In the genomic region with DNA sequence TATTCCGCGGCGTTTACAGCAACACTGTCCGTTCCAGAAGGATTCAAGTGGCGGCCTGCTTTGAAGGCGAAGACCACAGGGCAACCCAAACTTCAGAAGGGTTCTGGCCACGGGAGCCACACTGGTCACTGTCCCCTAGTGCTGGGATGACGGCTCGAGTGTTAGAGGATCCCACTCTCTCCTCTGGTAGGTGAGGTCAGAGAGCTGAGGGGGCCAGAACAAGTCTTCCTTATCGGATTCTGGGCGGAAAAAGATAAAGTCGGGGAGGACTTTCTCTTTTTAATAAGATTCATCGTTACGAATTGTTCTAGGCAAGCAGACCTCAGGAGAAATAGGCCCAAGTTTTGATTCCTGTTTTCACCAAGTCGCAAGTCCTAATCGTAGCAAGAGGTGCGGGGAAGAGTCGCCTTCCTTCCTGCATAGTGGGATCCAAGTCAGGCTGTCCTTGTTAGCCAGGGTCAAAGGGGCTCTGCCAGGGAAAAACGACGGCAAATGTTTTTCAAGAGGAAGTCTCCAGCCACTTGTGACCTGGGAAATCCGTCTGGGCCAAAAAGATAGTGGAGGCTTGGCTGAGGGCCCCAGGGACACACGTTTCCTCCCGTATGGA, we compare ENCODE assay signal across 1 cellular context.
TF ChIP-seq lines count a peak whose summit lies in the region.

No MANE protein-coding gene starts in this region.

TF ChIP-seq in K562, 482 proteins besides CTCF, POLR2A, EP300 and RAD21 (continued from another document):
- TF ChIP-seq, protein P1, sequence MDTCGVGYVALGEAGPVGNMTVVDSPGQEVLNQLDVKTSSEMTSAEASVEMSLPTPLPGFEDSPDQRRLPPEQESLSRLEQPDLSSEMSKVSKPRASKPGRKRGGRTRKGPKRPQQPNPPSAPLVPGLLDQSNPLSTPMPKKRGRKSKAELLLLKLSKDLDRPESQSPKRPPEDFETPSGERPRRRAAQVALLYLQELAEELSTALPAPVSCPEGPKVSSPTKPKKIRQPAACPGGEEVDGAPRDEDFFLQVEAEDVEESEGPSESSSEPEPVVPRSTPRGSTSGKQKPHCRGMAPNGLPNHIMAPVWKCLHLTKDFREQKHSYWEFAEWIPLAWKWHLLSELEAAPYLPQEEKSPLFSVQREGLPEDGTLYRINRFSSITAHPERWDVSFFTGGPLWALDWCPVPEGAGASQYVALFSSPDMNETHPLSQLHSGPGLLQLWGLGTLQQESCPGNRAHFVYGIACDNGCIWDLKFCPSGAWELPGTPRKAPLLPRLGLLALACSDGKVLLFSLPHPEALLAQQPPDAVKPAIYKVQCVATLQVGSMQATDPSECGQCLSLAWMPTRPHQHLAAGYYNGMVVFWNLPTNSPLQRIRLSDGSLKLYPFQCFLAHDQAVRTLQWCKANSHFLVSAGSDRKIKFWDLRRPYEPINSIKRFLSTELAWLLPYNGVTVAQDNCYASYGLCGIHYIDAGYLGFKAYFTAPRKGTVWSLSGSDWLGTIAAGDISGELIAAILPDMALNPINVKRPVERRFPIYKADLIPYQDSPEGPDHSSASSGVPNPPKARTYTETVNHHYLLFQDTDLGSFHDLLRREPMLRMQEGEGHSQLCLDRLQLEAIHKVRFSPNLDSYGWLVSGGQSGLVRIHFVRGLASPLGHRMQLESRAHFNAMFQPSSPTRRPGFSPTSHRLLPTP (IDR thresholded peaks at IDR 0.05; ENCODE audit: borderline replicate concordance, extremely low read depth, insufficient read length) = no peak
- no peak for TF ChIP-seq C11orf30 (IDR thresholded peaks at IDR 0.05; ENCODE audit: low read depth)
- TF ChIP-seq GATAD2B (IDR thresholded peaks at IDR 0.05; ENCODE audit: borderline replicate concordance) = no peak
- peak; percentile 75 for TF ChIP-seq SOX6 (IDR thresholded peaks at IDR 0.05)
- TF ChIP-seq, protein P2, sequence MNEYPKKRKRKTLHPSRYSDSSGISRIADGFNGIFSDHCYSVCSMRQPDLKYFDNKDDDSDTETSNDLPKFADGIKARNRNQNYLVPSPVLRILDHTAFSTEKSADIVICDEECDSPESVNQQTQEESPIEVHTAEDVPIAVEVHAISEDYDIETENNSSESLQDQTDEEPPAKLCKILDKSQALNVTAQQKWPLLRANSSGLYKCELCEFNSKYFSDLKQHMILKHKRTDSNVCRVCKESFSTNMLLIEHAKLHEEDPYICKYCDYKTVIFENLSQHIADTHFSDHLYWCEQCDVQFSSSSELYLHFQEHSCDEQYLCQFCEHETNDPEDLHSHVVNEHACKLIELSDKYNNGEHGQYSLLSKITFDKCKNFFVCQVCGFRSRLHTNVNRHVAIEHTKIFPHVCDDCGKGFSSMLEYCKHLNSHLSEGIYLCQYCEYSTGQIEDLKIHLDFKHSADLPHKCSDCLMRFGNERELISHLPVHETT (CRISPR knock-in tag; conservative IDR thresholded peaks at IDR 0.05 in 1 of 2, IDR thresholded peaks at IDR 0.05 in 1 of 2) = no peak
- TF ChIP-seq NFIX (CRISPR knock-in tag; IDR thresholded peaks at IDR 0.05; ENCODE audit: low read depth) = no peak
- TF ChIP-seq HMG20A (CRISPR knock-in tag; conservative IDR thresholded peaks at IDR 0.05) = no peak
- no peak for TF ChIP-seq TAF15 (IDR thresholded peaks at IDR 0.05; ENCODE audit: low read depth, low read length)
- TF ChIP-seq, protein P3, sequence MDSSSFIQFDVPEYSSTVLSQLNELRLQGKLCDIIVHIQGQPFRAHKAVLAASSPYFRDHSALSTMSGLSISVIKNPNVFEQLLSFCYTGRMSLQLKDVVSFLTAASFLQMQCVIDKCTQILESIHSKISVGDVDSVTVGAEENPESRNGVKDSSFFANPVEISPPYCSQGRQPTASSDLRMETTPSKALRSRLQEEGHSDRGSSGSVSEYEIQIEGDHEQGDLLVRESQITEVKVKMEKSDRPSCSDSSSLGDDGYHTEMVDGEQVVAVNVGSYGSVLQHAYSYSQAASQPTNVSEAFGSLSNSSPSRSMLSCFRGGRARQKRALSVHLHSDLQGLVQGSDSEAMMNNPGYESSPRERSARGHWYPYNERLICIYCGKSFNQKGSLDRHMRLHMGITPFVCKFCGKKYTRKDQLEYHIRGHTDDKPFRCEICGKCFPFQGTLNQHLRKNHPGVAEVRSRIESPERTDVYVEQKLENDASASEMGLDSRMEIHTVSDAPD (CRISPR knock-in tag; IDR thresholded peaks at IDR 0.05) = no peak
- TF ChIP-seq RFX5 (IDR thresholded peaks at IDR 0.05; ENCODE audit: low read depth, low read length) = no peak
- no peak for TF ChIP-seq BRCA1 (IDR thresholded peaks at IDR 0.05)
- no peak for TF ChIP-seq BRCA1 (CRISPR knock-in tag; IDR thresholded peaks at IDR 0.05)
- TF ChIP-seq CHD4 (IDR thresholded peaks at IDR 0.05; ENCODE audit: insufficient read depth, insufficient replicate concordance, low read depth, low read length, poor library complexity, severe bottlenecking) = no peak
- TF ChIP-seq, protein P4, sequence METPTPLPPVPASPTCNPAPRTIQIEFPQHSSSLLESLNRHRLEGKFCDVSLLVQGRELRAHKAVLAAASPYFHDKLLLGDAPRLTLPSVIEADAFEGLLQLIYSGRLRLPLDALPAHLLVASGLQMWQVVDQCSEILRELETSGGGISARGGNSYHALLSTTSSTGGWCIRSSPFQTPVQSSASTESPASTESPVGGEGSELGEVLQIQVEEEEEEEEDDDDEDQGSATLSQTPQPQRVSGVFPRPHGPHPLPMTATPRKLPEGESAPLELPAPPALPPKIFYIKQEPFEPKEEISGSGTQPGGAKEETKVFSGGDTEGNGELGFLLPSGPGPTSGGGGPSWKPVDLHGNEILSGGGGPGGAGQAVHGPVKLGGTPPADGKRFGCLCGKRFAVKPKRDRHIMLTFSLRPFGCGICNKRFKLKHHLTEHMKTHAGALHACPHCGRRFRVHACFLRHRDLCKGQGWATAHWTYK (CRISPR knock-in tag; IDR thresholded peaks at IDR 0.05) = peak; percentile 86; the same call in 1 of the 2 replicates
- TF ChIP-seq, protein P5, sequence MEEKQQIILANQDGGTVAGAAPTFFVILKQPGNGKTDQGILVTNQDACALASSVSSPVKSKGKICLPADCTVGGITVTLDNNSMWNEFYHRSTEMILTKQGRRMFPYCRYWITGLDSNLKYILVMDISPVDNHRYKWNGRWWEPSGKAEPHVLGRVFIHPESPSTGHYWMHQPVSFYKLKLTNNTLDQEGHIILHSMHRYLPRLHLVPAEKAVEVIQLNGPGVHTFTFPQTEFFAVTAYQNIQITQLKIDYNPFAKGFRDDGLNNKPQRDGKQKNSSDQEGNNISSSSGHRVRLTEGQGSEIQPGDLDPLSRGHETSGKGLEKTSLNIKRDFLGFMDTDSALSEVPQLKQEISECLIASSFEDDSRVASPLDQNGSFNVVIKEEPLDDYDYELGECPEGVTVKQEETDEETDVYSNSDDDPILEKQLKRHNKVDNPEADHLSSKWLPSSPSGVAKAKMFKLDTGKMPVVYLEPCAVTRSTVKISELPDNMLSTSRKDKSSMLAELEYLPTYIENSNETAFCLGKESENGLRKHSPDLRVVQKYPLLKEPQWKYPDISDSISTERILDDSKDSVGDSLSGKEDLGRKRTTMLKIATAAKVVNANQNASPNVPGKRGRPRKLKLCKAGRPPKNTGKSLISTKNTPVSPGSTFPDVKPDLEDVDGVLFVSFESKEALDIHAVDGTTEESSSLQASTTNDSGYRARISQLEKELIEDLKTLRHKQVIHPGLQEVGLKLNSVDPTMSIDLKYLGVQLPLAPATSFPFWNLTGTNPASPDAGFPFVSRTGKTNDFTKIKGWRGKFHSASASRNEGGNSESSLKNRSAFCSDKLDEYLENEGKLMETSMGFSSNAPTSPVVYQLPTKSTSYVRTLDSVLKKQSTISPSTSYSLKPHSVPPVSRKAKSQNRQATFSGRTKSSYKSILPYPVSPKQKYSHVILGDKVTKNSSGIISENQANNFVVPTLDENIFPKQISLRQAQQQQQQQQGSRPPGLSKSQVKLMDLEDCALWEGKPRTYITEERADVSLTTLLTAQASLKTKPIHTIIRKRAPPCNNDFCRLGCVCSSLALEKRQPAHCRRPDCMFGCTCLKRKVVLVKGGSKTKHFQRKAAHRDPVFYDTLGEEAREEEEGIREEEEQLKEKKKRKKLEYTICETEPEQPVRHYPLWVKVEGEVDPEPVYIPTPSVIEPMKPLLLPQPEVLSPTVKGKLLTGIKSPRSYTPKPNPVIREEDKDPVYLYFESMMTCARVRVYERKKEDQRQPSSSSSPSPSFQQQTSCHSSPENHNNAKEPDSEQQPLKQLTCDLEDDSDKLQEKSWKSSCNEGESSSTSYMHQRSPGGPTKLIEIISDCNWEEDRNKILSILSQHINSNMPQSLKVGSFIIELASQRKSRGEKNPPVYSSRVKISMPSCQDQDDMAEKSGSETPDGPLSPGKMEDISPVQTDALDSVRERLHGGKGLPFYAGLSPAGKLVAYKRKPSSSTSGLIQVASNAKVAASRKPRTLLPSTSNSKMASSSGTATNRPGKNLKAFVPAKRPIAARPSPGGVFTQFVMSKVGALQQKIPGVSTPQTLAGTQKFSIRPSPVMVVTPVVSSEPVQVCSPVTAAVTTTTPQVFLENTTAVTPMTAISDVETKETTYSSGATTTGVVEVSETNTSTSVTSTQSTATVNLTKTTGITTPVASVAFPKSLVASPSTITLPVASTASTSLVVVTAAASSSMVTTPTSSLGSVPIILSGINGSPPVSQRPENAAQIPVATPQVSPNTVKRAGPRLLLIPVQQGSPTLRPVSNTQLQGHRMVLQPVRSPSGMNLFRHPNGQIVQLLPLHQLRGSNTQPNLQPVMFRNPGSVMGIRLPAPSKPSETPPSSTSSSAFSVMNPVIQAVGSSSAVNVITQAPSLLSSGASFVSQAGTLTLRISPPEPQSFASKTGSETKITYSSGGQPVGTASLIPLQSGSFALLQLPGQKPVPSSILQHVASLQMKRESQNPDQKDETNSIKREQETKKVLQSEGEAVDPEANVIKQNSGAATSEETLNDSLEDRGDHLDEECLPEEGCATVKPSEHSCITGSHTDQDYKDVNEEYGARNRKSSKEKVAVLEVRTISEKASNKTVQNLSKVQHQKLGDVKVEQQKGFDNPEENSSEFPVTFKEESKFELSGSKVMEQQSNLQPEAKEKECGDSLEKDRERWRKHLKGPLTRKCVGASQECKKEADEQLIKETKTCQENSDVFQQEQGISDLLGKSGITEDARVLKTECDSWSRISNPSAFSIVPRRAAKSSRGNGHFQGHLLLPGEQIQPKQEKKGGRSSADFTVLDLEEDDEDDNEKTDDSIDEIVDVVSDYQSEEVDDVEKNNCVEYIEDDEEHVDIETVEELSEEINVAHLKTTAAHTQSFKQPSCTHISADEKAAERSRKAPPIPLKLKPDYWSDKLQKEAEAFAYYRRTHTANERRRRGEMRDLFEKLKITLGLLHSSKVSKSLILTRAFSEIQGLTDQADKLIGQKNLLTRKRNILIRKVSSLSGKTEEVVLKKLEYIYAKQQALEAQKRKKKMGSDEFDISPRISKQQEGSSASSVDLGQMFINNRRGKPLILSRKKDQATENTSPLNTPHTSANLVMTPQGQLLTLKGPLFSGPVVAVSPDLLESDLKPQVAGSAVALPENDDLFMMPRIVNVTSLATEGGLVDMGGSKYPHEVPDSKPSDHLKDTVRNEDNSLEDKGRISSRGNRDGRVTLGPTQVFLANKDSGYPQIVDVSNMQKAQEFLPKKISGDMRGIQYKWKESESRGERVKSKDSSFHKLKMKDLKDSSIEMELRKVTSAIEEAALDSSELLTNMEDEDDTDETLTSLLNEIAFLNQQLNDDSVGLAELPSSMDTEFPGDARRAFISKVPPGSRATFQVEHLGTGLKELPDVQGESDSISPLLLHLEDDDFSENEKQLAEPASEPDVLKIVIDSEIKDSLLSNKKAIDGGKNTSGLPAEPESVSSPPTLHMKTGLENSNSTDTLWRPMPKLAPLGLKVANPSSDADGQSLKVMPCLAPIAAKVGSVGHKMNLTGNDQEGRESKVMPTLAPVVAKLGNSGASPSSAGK (IDR thresholded peaks at IDR 0.05) = no peak
- no peak for TF ChIP-seq ELF1 (tag; IDR thresholded peaks at IDR 0.05)
- TF ChIP-seq TEAD1 (CRISPR knock-in tag; IDR thresholded peaks at IDR 0.05) = 0 out of 4 replicates have a peak, but pooled peaks of 1 of the 2 experiments have one; percentile 3
- TF ChIP-seq, protein P6, sequence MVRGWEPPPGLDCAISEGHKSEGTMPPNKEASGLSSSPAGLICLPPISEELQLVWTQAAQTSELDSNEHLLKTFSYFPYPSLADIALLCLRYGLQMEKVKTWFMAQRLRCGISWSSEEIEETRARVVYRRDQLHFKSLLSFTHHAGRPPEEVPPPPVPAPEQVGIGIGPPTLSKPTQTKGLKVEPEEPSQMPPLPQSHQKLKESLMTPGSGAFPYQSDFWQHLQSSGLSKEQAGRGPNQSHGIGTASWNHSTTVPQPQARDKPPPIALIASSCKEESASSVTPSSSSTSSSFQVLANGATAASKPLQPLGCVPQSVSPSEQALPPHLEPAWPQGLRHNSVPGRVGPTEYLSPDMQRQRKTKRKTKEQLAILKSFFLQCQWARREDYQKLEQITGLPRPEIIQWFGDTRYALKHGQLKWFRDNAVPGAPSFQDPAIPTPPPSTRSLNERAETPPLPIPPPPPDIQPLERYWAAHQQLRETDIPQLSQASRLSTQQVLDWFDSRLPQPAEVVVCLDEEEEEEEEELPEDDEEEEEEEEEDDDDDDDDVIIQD (CRISPR knock-in tag; IDR thresholded peaks at IDR 0.05) = no peak
- TF ChIP-seq NBN (IDR thresholded peaks at IDR 0.05; ENCODE audit: low read depth) = peak; percentile 78
- no peak for TF ChIP-seq ZNF77 (CRISPR knock-in tag; IDR thresholded peaks at IDR 0.05)
- peak; percentile 70 for TF ChIP-seq POLR2AphosphoS5 (IDR thresholded peaks at IDR 0.05; ENCODE audit: control insufficient read depth, insufficient read depth, low read depth, low read length)
- TF ChIP-seq ZNF707 (CRISPR knock-in tag; conservative IDR thresholded peaks at IDR 0.05) = 0 out of 2 replicates have a peak, but pooled peaks have one; percentile 29
- no peak for TF ChIP-seq CTBP1 (IDR thresholded peaks at IDR 0.05; ENCODE audit: borderline replicate concordance)
- no peak for TF ChIP-seq KLF10 (CRISPR knock-in tag; IDR thresholded peaks at IDR 0.05)
- no peak for TF ChIP-seq L3MBTL2 (IDR thresholded peaks at IDR 0.05)
- no peak; the same call in 1 of the 2 replicates for TF ChIP-seq DDX20 (tag; IDR thresholded peaks at IDR 0.05; ENCODE audit: low read depth)
- no peak for TF ChIP-seq NFE2L1 (tag; IDR thresholded peaks at IDR 0.05; ENCODE audit: borderline replicate concordance, low read depth)
